ENCODE assay signal across 8 cellular contexts in genomic region chr17:59762022-59762825, GRCh38. TPM values are rescaled to one million over a fixed set of nuclear protein-coding genes. Genes with fewer than 3 reads are reported as not detected.
DNase-seq lines count a peak whose midpoint lies in the region; ATAC-seq, FAIRE-seq and TF ChIP-seq lines count a peak whose summit lies in the region.

No MANE protein-coding gene starts in this region.

- H3K4me3 ChIP-seq in AG04450 (ENCODE audit: low read depth, low read length): no peak overlapping the region
- H3K4me3 ChIP-seq in kidney (ENCODE audit: low read length in 2 of 2): no peak overlapping the region
- H3K4me3 ChIP-seq in right cardiac atrium (ENCODE audit: low read length): no peak overlapping the region

- peaks cover 40 to 63% of the 10 kb centered on the region in 2 donors for H3K36me3 Mint-ChIP-seq in activated naive CD4-positive, alpha-beta T cell treated with anti-CD3 and anti-CD28 coated beads, Interleukin-2, amount 50 U/mL, for 72 hours

- ATAC-seq in HG03469 (IDR thresholded peaks at IDR 0.05; ENCODE audit: unreplicated experiment) (peak; percentile 50), right cardiac atrium (no peak)
- peak; percentile 72 to 90 for ATAC-seq in activated naive CD4-positive, alpha-beta T cell treated with anti-CD3 and anti-CD28 coated beads, Interleukin-2, amount 50 U/mL, for 72 hours

- intact Hi-C loops in kidney (cut with DNase I) (no loop called here), right cardiac atrium (cut with DNase I) (no loop called here)

- DNase-seq in AG04450 (ENCODE audit: low read depth, low spot score) (no peak), kidney (no peak), NCI-H510A treated with DMSO at 0.1 percent for 48 hours (lab: John Stamatoyannopoulos, UW) (no peak), putamen (ENCODE audit: low spot score) (no peak), right cardiac atrium (no peak), NCI-H510A (lab: John Stamatoyannopoulos, UW) (no peak)
- DNase-seq in activated naive CD4-positive, alpha-beta T cell treated with anti-CD3 and anti-CD28 coated beads, Interleukin-2, amount 50 U/mL, for 72 hours (ENCODE audit: low spot score in 2 of 2): no peak

- H3K9ac ChIP-seq in kidney (ENCODE audit: low read length in 2 of 2): no peak overlapping the region

- H3K36me3 ChIP-seq in kidney (ENCODE audit: control insufficient read depth in 1 of 2, insufficient read depth in 2 of 2, low read length in 2 of 2): peaks cover 3 to 4% of the 10 kb centered on the region in 2 donors

- 91% methylated on average over 4 of the region's 4 CpGs for WGBS in right cardiac atrium

- no peak for TF ChIP-seq CTCF in AG04450 (IDR thresholded peaks at IDR 0.05; ENCODE audit: low read depth, low read length)
- TF ChIP-seq CTCF in kidney (IDR thresholded peaks at IDR 0.05; ENCODE audit: borderline replicate concordance, extremely low read depth, insufficient read depth): no peak

- H3K9me3 ChIP-seq in AG04450 (ENCODE audit: control insufficient read depth, insufficient read depth, low read length): no peaks in the 10 kb centered on the region
- H3K9me3 ChIP-seq in kidney (ENCODE audit: control insufficient read depth in 1 of 2, low read length in 2 of 2): no peaks in the 10 kb centered on the region
- H3K9me3 ChIP-seq in right cardiac atrium (ENCODE audit: control insufficient read depth, low read length): no peaks in the 10 kb centered on the region

- POLR2A ChIA-PET in AG04450 (lab: Yijun Ruan, JAX): interaction anchor here (1.0 to 4.4 kb wide), 3 partner anchors 24 to 81 kb away, joined by 3 to 29 read pairs (median 22); no protein-coding TSS in a partner anchor

- peak overlapping the region; percentile 99 to 100 for H3K27ac Mint-ChIP-seq in activated naive CD4-positive, alpha-beta T cell treated with anti-CD3 and anti-CD28 coated beads, Interleukin-2, amount 50 U/mL, for 72 hours

- peak; percentile 61 for FAIRE-seq in kidney (lab: Jason Lieb, UNC)

- H3K27me3 ChIP-seq in AG04450 (ENCODE audit: control insufficient read depth, insufficient read depth, low read length) (no peaks in the 10 kb centered on the region), right cardiac atrium (ENCODE audit: control insufficient read depth, insufficient read depth) (no peaks in the 10 kb centered on the region)

- H3K4me1 ChIP-seq in kidney (ENCODE audit: control insufficient read depth in 1 of 2, insufficient read depth in 1 of 2, low read depth in 1 of 2, low read length in 2 of 2) (peaks cover 0 to 13% of the 10 kb centered on the region in 2 donors), right cardiac atrium (ENCODE audit: control insufficient read depth, insufficient read depth, low read length) (no peaks in the 10 kb centered on the region)

- peak overlapping the region; percentile 91 for H3K27ac ChIP-seq in AG04450 (ENCODE audit: low read depth, low read length)
- H3K27ac ChIP-seq in kidney (ENCODE audit: low read depth in 2 of 2, low read length in 2 of 2): peak overlapping the region; percentile 7 to 26
- H3K27ac ChIP-seq in right cardiac atrium (ENCODE audit: low read length): no peak overlapping the region

- H3K9me3 Mint-ChIP-seq in activated naive CD4-positive, alpha-beta T cell treated with anti-CD3 and anti-CD28 coated beads, Interleukin-2, amount 50 U/mL, for 72 hours: peaks cover 5% of the 10 kb centered on the region in 2 donors

- CTCF ChIA-PET in AG04450 (lab: Charles Lee): interaction anchor here (0.7 to 1.1 kb wide), 4 partner anchors 8 to 91 kb away, joined by 3 read pairs; no protein-coding TSS in a partner anchor

RNA-seq across cellular contexts. Expression of gene VMP1, which starts 54.8 kb away (rescaled TPM):
- 174 and 196 TPM in 2 replicates for polyA plus RNA-seq in AG04450 (2011; rRNA removed)
- polyA minus RNA-seq in AG04450 (2011; rRNA and poly(A)+ RNA removed): 301 and 430 TPM in 2 replicates
- total RNA-seq in activated naive CD4-positive, alpha-beta T cell treated with anti-CD3 and anti-CD28 coated beads, Interleukin-2, amount 50 U/mL, for 72 hours: 100 to 1,000 TPM; 344 to 725 TPM
- 338 TPM for total RNA-seq in kidney
- polyA plus RNA-seq in kidney (ENCODE audit: insufficient read depth, low read depth, low replicate concordance): 96.4 TPM
- 100 to 1,000 TPM in 1 of 4 donors, 10 to 100 TPM in 3; 62.7 to 106 (median 70.4) TPM for total RNA-seq in right cardiac atrium
- 60.7 TPM for polyA plus RNA-seq in right cardiac atrium

RNA-seq across cellular contexts. Expression of gene PTRH2, which starts 55.0 kb away (rescaled TPM):
- 56.0 and 56.1 TPM in 2 replicates for polyA plus RNA-seq in AG04450 (2011; rRNA removed)
- 27.4 and 30.8 TPM in 2 replicates for polyA minus RNA-seq in AG04450 (2011; rRNA and poly(A)+ RNA removed)
- total RNA-seq in activated naive CD4-positive, alpha-beta T cell treated with anti-CD3 and anti-CD28 coated beads, Interleukin-2, amount 50 U/mL, for 72 hours: 10 to 100 TPM; 18.9 to 42.8 TPM
- total RNA-seq in kidney: 17.3 TPM
- 27.6 TPM for polyA plus RNA-seq in kidney (ENCODE audit: insufficient read depth, low read depth, low replicate concordance)
- 10 to 100 TPM in 3 of 4 donors, 1 to 10 TPM in 1; 8.0 to 14.8 (median 11.2) TPM for total RNA-seq in right cardiac atrium
- polyA plus RNA-seq in right cardiac atrium: 18.9 TPM

Comparison
In these comparisons a context has a peak if more than half of its experiments do, and no peak if none do; other contexts are left out.
1. ATAC-seq: peak in HG03469 (single experiment) and activated naive CD4-positive, alpha-beta T cell treated with anti-CD3 and anti-CD28 coated beads, Interleukin-2, amount 50 U/mL, for 72 hours (2 of 2); none in right cardiac atrium (0 of 2).